Comparison of ENCODE assay signal across 16 cellular contexts in genomic region chr2:128611421-128612320, GRCh38.
DNase-seq lines count a peak whose midpoint lies in the region; ATAC-seq and TF ChIP-seq lines count a peak whose summit lies in the region.
"Had no signal": no experiment of that assay in that cellular context is flagged by ENCODE, and none has a peak within 500 bp of the region (broad histone marks: within the 10 kb centered on the region; RNA-seq: fewer than 3 reads in every experiment).

No MANE protein-coding gene starts in this region.

- intact Hi-C loops in aorta (cut with DNase I) = no loop called here

- POLR2A ChIA-PET in activated naive CD8-positive, alpha-beta T cell treated with anti-CD3 and anti-CD28 coated beads, Interleukin-2, amount 10 ng/mL, durations not matched to agents 7 days and 5 days (lab: Charles Lee) = no interaction called here

- H3K27ac ChIP-seq in neuronal stem cell (replicated peaks; ENCODE audit: low read length) (no peak overlapping the region), aorta (ENCODE audit: low read depth in 1 of 2, low read length in 2 of 2) (no peak overlapping the region), mesenchymal stem cell (ENCODE audit: low read length, poor library complexity, severe bottlenecking) (no peak overlapping the region)

- H3K4me3 Mint-ChIP-seq in activated naive CD8-positive, alpha-beta T cell treated with anti-CD3 and anti-CD28 coated beads, Interleukin-2, amount 10 ng/mL, durations not matched to agents 7 days and 5 days = no peak overlapping the region
- no peak overlapping the region for H3K4me3 Mint-ChIP-seq in activated naive CD8-positive, alpha-beta T cell treated with anti-CD3 and anti-CD28 coated beads for 36 hours
- H3K4me3 Mint-ChIP-seq in chondrocyte (ENCODE audit: unreplicated experiment) = no peak overlapping the region
- H3K4me3 Mint-ChIP-seq: B cell; CD4-positive, CD25-positive, alpha-beta regulatory T cell had no signal

- no peak overlapping the region for H2BK12ac ChIP-seq in neuronal stem cell (ENCODE audit: low read length)
- no peak overlapping the region for H2BK12ac ChIP-seq in mesenchymal stem cell (ENCODE audit: low read length in 2 of 2)

- H2AFZ ChIP-seq in neuronal stem cell (ENCODE audit: low read length) (no peak overlapping the region), mesenchymal stem cell (ENCODE audit: low read depth, low read length) (no peak overlapping the region)

- no peak overlapping the region for H3K9ac ChIP-seq in neuronal stem cell (ENCODE audit: low read depth, low read length, poor library complexity)
- H3K9ac ChIP-seq in mesenchymal stem cell (ENCODE audit: low read length) = no peak overlapping the region

- H3K4me1 Mint-ChIP-seq in activated naive CD8-positive, alpha-beta T cell treated with anti-CD3 and anti-CD28 coated beads, Interleukin-2, amount 10 ng/mL, durations not matched to agents 7 days and 5 days = no peaks in the 10 kb centered on the region
- no peaks in the 10 kb centered on the region for H3K4me1 Mint-ChIP-seq in activated naive CD8-positive, alpha-beta T cell treated with anti-CD3 and anti-CD28 coated beads for 36 hours
- no peaks in the 10 kb centered on the region for H3K4me1 Mint-ChIP-seq in chondrocyte (ENCODE audit: low read depth)
- H3K4me1 Mint-ChIP-seq: B cell; CD4-positive, CD25-positive, alpha-beta regulatory T cell had no signal

- H4K8ac ChIP-seq in neuronal stem cell (ENCODE audit: low read depth, low read length) (no peak overlapping the region), mesenchymal stem cell (ENCODE audit: low read length) (no peak overlapping the region)

- H3K9me3 Mint-ChIP-seq in activated naive CD8-positive, alpha-beta T cell treated with anti-CD3 and anti-CD28 coated beads, Interleukin-2, amount 10 ng/mL, durations not matched to agents 7 days and 5 days = no peaks in the 10 kb centered on the region
- H3K9me3 Mint-ChIP-seq in activated naive CD8-positive, alpha-beta T cell treated with anti-CD3 and anti-CD28 coated beads for 36 hours = no peaks in the 10 kb centered on the region
- no peaks in the 10 kb centered on the region for H3K9me3 Mint-ChIP-seq in chondrocyte (ENCODE audit: low read depth)

- H3K18ac ChIP-seq in neuronal stem cell (ENCODE audit: low read length) (peak overlapping the region; percentile 30), mesenchymal stem cell (ENCODE audit: low read depth in 1 of 2, low read length in 2 of 2) (no peak overlapping the region)

- H3K4ac ChIP-seq in neuronal stem cell (ENCODE audit: low read length) (no peak overlapping the region), mesenchymal stem cell (ENCODE audit: low read depth in 1 of 2, low read length in 2 of 2) (no peak overlapping the region)

- TF ChIP-seq CTCF in chondrocyte (IDR thresholded peaks at IDR 0.05) = no peak

- no peak overlapping the region for H3K27ac Mint-ChIP-seq in activated naive CD8-positive, alpha-beta T cell treated with anti-CD3 and anti-CD28 coated beads, Interleukin-2, amount 10 ng/mL, durations not matched to agents 7 days and 5 days
- no peak overlapping the region for H3K27ac Mint-ChIP-seq in activated naive CD8-positive, alpha-beta T cell treated with anti-CD3 and anti-CD28 coated beads for 36 hours
- H3K27ac Mint-ChIP-seq in chondrocyte (ENCODE audit: unreplicated experiment) = no peak overlapping the region
- H3K27ac Mint-ChIP-seq: B cell; CD4-positive, CD25-positive, alpha-beta regulatory T cell had no signal

- H2BK15ac ChIP-seq in neuronal stem cell (ENCODE audit: low read length) (no peak overlapping the region), mesenchymal stem cell (ENCODE audit: low read depth, poor library complexity, severe bottlenecking) (no peak overlapping the region)

- H3K9me3 ChIP-seq in neuronal stem cell (replicated peaks in 1 of 2; ENCODE audit: control insufficient read depth in 2 of 2, insufficient read depth in 1 of 2, low read depth in 1 of 2, low read length in 2 of 2) (peaks cover 0 to 2% of the 10 kb centered on the region in 2 donors), aorta (ENCODE audit: control insufficient read depth, low read length) (no peaks in the 10 kb centered on the region), mesenchymal stem cell (ENCODE audit: control insufficient read depth, low read length) (no peaks in the 10 kb centered on the region)
- H3K9me3 ChIP-seq: Caco-2 had no signal

- H3K23ac ChIP-seq in neuronal stem cell (ENCODE audit: low read depth, low read length, poor library complexity) = no peak overlapping the region
- no peak overlapping the region for H3K23ac ChIP-seq in mesenchymal stem cell (ENCODE audit: low read length in 2 of 2)

- no peaks in the 10 kb centered on the region for H3K36me3 Mint-ChIP-seq in activated naive CD8-positive, alpha-beta T cell treated with anti-CD3 and anti-CD28 coated beads, Interleukin-2, amount 10 ng/mL, durations not matched to agents 7 days and 5 days
- no peaks in the 10 kb centered on the region for H3K36me3 Mint-ChIP-seq in activated naive CD8-positive, alpha-beta T cell treated with anti-CD3 and anti-CD28 coated beads for 36 hours
- H3K36me3 Mint-ChIP-seq in chondrocyte (ENCODE audit: low read depth) = no peaks in the 10 kb centered on the region
- H3K36me3 Mint-ChIP-seq: CD4-positive, CD25-positive, alpha-beta regulatory T cell had no signal

- H3K27me3 ChIP-seq in neuronal stem cell (ENCODE audit: control insufficient read depth in 3 of 3, insufficient read depth in 3 of 3, low read depth in 1 of 3, low read length in 3 of 3) = no peaks in the 10 kb centered on the region
- no peaks in the 10 kb centered on the region for H3K27me3 ChIP-seq in aorta (ENCODE audit: control insufficient read depth in 1 of 2, insufficient read depth in 2 of 2, low read length in 1 of 2)
- H3K27me3 ChIP-seq in mesenchymal stem cell (ENCODE audit: control insufficient read depth in 1 of 2, insufficient read depth in 1 of 2, low read length in 2 of 2) = peaks cover 6 to 19% of the 10 kb centered on the region in 2 experiments

- no peak for ATAC-seq in activated naive CD8-positive, alpha-beta T cell treated with anti-CD3 and anti-CD28 coated beads, Interleukin-2, amount 10 ng/mL, durations not matched to agents 7 days and 5 days (ENCODE audit: low read depth)
- no peak for ATAC-seq in aorta (ENCODE audit: low FRiP score)

- H2BK120ac ChIP-seq in neuronal stem cell (ENCODE audit: low read depth, low read length) (no peak overlapping the region), mesenchymal stem cell (ENCODE audit: low read depth, low read length) (no peak overlapping the region)

- H3K4me3 ChIP-seq in neuronal stem cell (ENCODE audit: low read length in 2 of 2) (no peak overlapping the region), aorta (ENCODE audit: low read length in 2 of 2) (no peak overlapping the region), mesenchymal stem cell (ENCODE audit: insufficient read depth in 1 of 2, low read depth in 1 of 2, low read length in 2 of 2) (no peak overlapping the region)

- H3K36me3 ChIP-seq in neuronal stem cell (replicated peaks in 1 of 2; ENCODE audit: control insufficient read depth in 2 of 2, insufficient read depth in 2 of 2, low read length in 2 of 2) (no peaks in the 10 kb centered on the region), aorta (ENCODE audit: control insufficient read depth in 1 of 2, insufficient read depth in 2 of 2, low read length in 1 of 2) (no peaks in the 10 kb centered on the region), mesenchymal stem cell (ENCODE audit: control insufficient read depth in 1 of 2, insufficient read depth in 2 of 2, low read depth in 1 of 2, low read length in 2 of 2) (no peaks in the 10 kb centered on the region)

- no peaks in the 10 kb centered on the region for H3K27me3 Mint-ChIP-seq in activated naive CD8-positive, alpha-beta T cell treated with anti-CD3 and anti-CD28 coated beads, Interleukin-2, amount 10 ng/mL, durations not matched to agents 7 days and 5 days
- H3K27me3 Mint-ChIP-seq in activated naive CD8-positive, alpha-beta T cell treated with anti-CD3 and anti-CD28 coated beads for 36 hours = no peaks in the 10 kb centered on the region
- H3K27me3 Mint-ChIP-seq in chondrocyte (ENCODE audit: low read depth) = no peaks in the 10 kb centered on the region
- H3K27me3 Mint-ChIP-seq: B cell had no signal

- no CpG with 5 or more reads among the region's 8 CpGs for WGBS in neuronal stem cell (ENCODE audit: extremely low coverage in 2 of 2, insufficient read length in 2 of 2, insufficient replicate concordance in 1 of 2), 2 donors
- WGBS in aorta, 2 donors = 89 to 92% methylated on average over 8 of the region's 8 CpGs
- WGBS in mesenchymal stem cell = 85% methylated on average over 7 of the region's 8 CpGs

- peak; percentile 6 for DNase-seq in activated naive CD8-positive, alpha-beta T cell treated with anti-CD3 and anti-CD28 coated beads, Interleukin-2, amount 10 ng/mL, durations not matched to agents 7 days and 5 days
- no peak for DNase-seq in activated naive CD8-positive, alpha-beta T cell treated with anti-CD3 and anti-CD28 coated beads for 36 hours
- DNase-seq in chondrocyte (ENCODE audit: low spot score) (peak; percentile 69), neuronal stem cell (ENCODE audit: low spot score) (no peak), aorta (peak; percentile 39 to 67), mesenchymal stem cell (no peak), GM03348 (ENCODE audit: low spot score) (no peak)
- DNase-seq: CD4-positive, CD25-positive, alpha-beta regulatory T cell; DMS153; EL; NCI-H1417; NCI-H187; NCI-H345; NCI-H524 treated with DMSO at 0.1 percent for 48 hours had no signal

- H3K4me1 ChIP-seq in neuronal stem cell (ENCODE audit: control insufficient read depth in 2 of 2, insufficient read depth in 1 of 2, low read depth in 1 of 2, low read length in 2 of 2) (peaks cover 6% of the 10 kb centered on the region in 2 donors), aorta (ENCODE audit: control insufficient read depth in 1 of 2, insufficient read depth in 2 of 2, low read length in 2 of 2) (no peaks in the 10 kb centered on the region), mesenchymal stem cell (ENCODE audit: control insufficient read depth, insufficient read depth, low read depth, low read length) (peaks cover 3% of the 10 kb centered on the region)
- H3K4me1 ChIP-seq: Caco-2 had no signal

- H2AK5ac ChIP-seq in neuronal stem cell (ENCODE audit: low read depth, low read length) = no peak overlapping the region
- no peak overlapping the region for H2AK5ac ChIP-seq in mesenchymal stem cell (ENCODE audit: low read length, severe bottlenecking)

- H3K14ac ChIP-seq in neuronal stem cell (ENCODE audit: low read length) = no peak overlapping the region
- H3K14ac ChIP-seq in mesenchymal stem cell (ENCODE audit: low read length in 2 of 2) = no peak overlapping the region

- no peak overlapping the region for H2BK5ac ChIP-seq in neuronal stem cell (ENCODE audit: low read length)
- H2BK5ac ChIP-seq in mesenchymal stem cell (ENCODE audit: low read depth, low read length, poor library complexity, severe bottlenecking) = no peak overlapping the region

- H3K4me2 ChIP-seq in neuronal stem cell (ENCODE audit: insufficient read depth, low read length, poor library complexity, severe bottlenecking) = no peak overlapping the region
- H3K4me2 ChIP-seq in mesenchymal stem cell (ENCODE audit: low read length, poor library complexity, severe bottlenecking) = no peak overlapping the region

- H3K79me1 ChIP-seq in neuronal stem cell (ENCODE audit: low read depth, low read length) (no peaks in the 10 kb centered on the region), mesenchymal stem cell (replicated peaks; ENCODE audit: low read length, poor library complexity, severe bottlenecking) (no peaks in the 10 kb centered on the region)

- H4K91ac ChIP-seq in neuronal stem cell (ENCODE audit: low read depth, low read length, poor library complexity) (no peak overlapping the region), mesenchymal stem cell (ENCODE audit: low read length) (no peak overlapping the region)

Comparison
In these comparisons a context has a peak if more than half of its experiments do, and no peak if none do; other contexts are left out.
1. DNase-seq: peak in activated naive CD8-positive, alpha-beta T cell treated with anti-CD3 and anti-CD28 coated beads, Interleukin-2, amount 10 ng/mL, durations not matched to agents 7 days and 5 days (single experiment), chondrocyte (single experiment) and aorta (2 of 2); none in activated naive CD8-positive, alpha-beta T cell treated with anti-CD3 and anti-CD28 coated beads for 36 hours (single experiment), neuronal stem cell (single experiment), mesenchymal stem cell (single experiment) and GM03348 (single experiment).